1 cellular context compared by ENCODE assay signal in genomic region chr22:36143066-36143815, GRCh38.
TF ChIP-seq lines count a peak whose summit lies in the region.

No MANE protein-coding gene starts in this region.

TF ChIP-seq in HepG2, 621 proteins besides CTCF, POLR2A, EP300 and RAD21 (continues in another document):
- TF ChIP-seq ZNF552 (CRISPR knock-in tag; IDR thresholded peaks at IDR 0.05; ENCODE audit: borderline replicate concordance) (no peak), ZNF792 (CRISPR knock-in tag; IDR thresholded peaks at IDR 0.05) (no peak), ZNF891 (CRISPR knock-in tag; IDR thresholded peaks at IDR 0.05) (no peak), GABPA (IDR thresholded peaks at IDR 0.05; ENCODE audit: low read depth, low read length) (no peak), GABPA (CRISPR knock-in tag; IDR thresholded peaks at IDR 0.05; ENCODE audit: low read depth) (no peak), SALL1 (CRISPR knock-in tag; IDR thresholded peaks at IDR 0.05) (0 out of 2 replicates have a peak, but pooled peaks have one; percentile 22), ETV5 (CRISPR knock-in tag; IDR thresholded peaks at IDR 0.05; ENCODE audit: borderline replicate concordance) (no peak), PATZ1 (CRISPR knock-in tag; IDR thresholded peaks at IDR 0.05) (no peak), HOXA9 (CRISPR knock-in tag; IDR thresholded peaks at IDR 0.05; ENCODE audit: borderline replicate concordance) (no peak), ZFP36L2 (CRISPR knock-in tag; IDR thresholded peaks at IDR 0.05) (no peak), RFX3 (CRISPR knock-in tag; IDR thresholded peaks at IDR 0.05) (no peak), TEAD3 (CRISPR knock-in tag; optimal IDR thresholded peaks at IDR 0.05; ENCODE audit: borderline replicate concordance) (peak; percentile 20), ARID5B (CRISPR knock-in tag; IDR thresholded peaks at IDR 0.05) (peak; percentile 21; the same call in 1 of the 2 replicates), FOXA1 (IDR thresholded peaks at IDR 0.05) (no peak), FOXA1 (CRISPR knock-in tag; IDR thresholded peaks at IDR 0.05) (no peak), ASH2L (IDR thresholded peaks at IDR 0.05; ENCODE audit: insufficient read length, low read depth, low read length) (no peak), ZKSCAN1 (IDR thresholded peaks at IDR 0.05; ENCODE audit: low read length) (no peak), SMC3 (IDR thresholded peaks at IDR 0.05; ENCODE audit: low read length) (0 out of 2 replicates have a peak, but pooled peaks have one; percentile 4), POLR2AphosphoS5 (IDR thresholded peaks at IDR 0.05; ENCODE audit: low read depth, low read length) (no peak), TCF7L2 (IDR thresholded peaks at IDR 0.05; ENCODE audit: low read depth, low read length) (no peak), HNF4G (IDR thresholded peaks at IDR 0.05; ENCODE audit: borderline replicate concordance, low read depth, low read length) (peak; percentile 67), HNF4G (CRISPR knock-in tag; IDR thresholded peaks at IDR 0.05; ENCODE audit: borderline replicate concordance, low read depth) (peak; percentile 73; the same call in 1 of the 2 replicates), HNF4A (CRISPR knock-in tag; IDR thresholded peaks at IDR 0.05) (peak; percentile 88), ZNF616 (CRISPR knock-in tag; IDR thresholded peaks at IDR 0.05; ENCODE audit: low read depth) (no peak), RELA (CRISPR knock-in tag; IDR thresholded peaks at IDR 0.05) (no peak), ESRRA (CRISPR knock-in tag; IDR thresholded peaks at IDR 0.05; ENCODE audit: low read depth) (0 out of 2 replicates have a peak, but pooled peaks have one; percentile 24), DNMT3B (CRISPR knock-in tag; conservative IDR thresholded peaks at IDR 0.05) (no peak), ZNF567 (CRISPR knock-in tag; IDR thresholded peaks at IDR 0.05; ENCODE audit: borderline replicate concordance) (no peak), MEIS1 (CRISPR knock-in tag; IDR thresholded peaks at IDR 0.05; ENCODE audit: borderline replicate concordance) (no peak), ZNF562 (CRISPR knock-in tag; IDR thresholded peaks at IDR 0.05; ENCODE audit: borderline replicate concordance) (no peak), TBX2 (CRISPR knock-in tag; IDR thresholded peaks at IDR 0.05; ENCODE audit: borderline replicate concordance) (no peak), MTF1 (CRISPR knock-in tag; IDR thresholded peaks at IDR 0.05) (no peak), ZFP36L1 (CRISPR knock-in tag; IDR thresholded peaks at IDR 0.05) (no peak), REXO4 (CRISPR knock-in tag; IDR thresholded peaks at IDR 0.05; ENCODE audit: borderline replicate concordance) (no peak), ZNF350 (CRISPR knock-in tag; IDR thresholded peaks at IDR 0.05; ENCODE audit: borderline replicate concordance, low read depth) (no peak), ZBTB44 (CRISPR knock-in tag; IDR thresholded peaks at IDR 0.05) (no peak), TSC22D2 (CRISPR knock-in tag; IDR thresholded peaks at IDR 0.05; ENCODE audit: borderline replicate concordance) (no peak), SNRNP70 (IDR thresholded peaks at IDR 0.05; ENCODE audit: low read depth, low read length) (no peak), RARA (CRISPR knock-in tag; IDR thresholded peaks at IDR 0.05) (peak; percentile 25; the same call in 1 of the 2 replicates), NKX3-1 (CRISPR knock-in tag; IDR thresholded peaks at IDR 0.05) (no peak)
- TF ChIP-seq, protein P1, sequence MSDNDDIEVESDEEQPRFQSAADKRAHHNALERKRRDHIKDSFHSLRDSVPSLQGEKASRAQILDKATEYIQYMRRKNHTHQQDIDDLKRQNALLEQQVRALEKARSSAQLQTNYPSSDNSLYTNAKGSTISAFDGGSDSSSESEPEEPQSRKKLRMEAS (IDR thresholded peaks at IDR 0.05), result peak; percentile 34; the same call in 1 of the 2 replicates
- TF ChIP-seq, protein P2, sequence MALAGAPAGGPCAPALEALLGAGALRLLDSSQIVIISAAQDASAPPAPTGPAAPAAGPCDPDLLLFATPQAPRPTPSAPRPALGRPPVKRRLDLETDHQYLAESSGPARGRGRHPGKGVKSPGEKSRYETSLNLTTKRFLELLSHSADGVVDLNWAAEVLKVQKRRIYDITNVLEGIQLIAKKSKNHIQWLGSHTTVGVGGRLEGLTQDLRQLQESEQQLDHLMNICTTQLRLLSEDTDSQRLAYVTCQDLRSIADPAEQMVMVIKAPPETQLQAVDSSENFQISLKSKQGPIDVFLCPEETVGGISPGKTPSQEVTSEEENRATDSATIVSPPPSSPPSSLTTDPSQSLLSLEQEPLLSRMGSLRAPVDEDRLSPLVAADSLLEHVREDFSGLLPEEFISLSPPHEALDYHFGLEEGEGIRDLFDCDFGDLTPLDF (CRISPR knock-in tag; IDR thresholded peaks at IDR 0.05), result no peak
- TF ChIP-seq, protein P3, sequence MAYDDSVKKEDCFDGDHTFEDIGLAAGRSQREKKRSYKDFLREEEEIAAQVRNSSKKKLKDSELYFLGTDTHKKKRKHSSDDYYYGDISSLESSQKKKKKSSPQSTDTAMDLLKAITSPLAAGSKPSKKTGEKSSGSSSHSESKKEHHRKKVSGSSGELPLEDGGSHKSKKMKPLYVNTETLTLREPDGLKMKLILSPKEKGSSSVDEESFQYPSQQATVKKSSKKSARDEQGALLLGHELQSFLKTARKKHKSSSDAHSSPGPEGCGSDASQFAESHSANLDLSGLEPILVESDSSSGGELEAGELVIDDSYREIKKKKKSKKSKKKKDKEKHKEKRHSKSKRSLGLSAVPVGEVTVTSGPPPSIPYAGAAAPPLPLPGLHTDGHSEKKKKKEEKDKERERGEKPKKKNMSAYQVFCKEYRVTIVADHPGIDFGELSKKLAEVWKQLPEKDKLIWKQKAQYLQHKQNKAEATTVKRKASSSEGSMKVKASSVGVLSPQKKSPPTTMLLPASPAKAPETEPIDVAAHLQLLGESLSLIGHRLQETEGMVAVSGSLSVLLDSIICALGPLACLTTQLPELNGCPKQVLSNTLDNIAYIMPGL (CRISPR knock-in tag; IDR thresholded peaks at IDR 0.05; ENCODE audit: borderline replicate concordance in 1 of 2, low read depth in 1 of 2), result no peak
- TF ChIP-seq, protein P4, sequence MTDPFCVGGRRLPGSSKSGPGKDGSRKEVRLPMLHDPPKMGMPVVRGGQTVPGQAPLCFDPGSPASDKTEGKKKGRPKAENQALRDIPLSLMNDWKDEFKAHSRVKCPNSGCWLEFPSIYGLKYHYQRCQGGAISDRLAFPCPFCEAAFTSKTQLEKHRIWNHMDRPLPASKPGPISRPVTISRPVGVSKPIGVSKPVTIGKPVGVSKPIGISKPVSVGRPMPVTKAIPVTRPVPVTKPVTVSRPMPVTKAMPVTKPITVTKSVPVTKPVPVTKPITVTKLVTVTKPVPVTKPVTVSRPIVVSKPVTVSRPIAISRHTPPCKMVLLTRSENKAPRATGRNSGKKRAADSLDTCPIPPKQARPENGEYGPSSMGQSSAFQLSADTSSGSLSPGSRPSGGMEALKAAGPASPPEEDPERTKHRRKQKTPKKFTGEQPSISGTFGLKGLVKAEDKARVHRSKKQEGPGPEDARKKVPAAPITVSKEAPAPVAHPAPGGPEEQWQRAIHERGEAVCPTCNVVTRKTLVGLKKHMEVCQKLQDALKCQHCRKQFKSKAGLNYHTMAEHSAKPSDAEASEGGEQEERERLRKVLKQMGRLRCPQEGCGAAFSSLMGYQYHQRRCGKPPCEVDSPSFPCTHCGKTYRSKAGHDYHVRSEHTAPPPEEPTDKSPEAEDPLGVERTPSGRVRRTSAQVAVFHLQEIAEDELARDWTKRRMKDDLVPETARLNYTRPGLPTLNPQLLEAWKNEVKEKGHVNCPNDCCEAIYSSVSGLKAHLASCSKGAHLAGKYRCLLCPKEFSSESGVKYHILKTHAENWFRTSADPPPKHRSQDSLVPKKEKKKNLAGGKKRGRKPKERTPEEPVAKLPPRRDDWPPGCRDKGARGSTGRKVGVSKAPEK (CRISPR knock-in tag; IDR thresholded peaks at IDR 0.05; ENCODE audit: borderline replicate concordance), result no peak
- TF ChIP-seq, protein P5, sequence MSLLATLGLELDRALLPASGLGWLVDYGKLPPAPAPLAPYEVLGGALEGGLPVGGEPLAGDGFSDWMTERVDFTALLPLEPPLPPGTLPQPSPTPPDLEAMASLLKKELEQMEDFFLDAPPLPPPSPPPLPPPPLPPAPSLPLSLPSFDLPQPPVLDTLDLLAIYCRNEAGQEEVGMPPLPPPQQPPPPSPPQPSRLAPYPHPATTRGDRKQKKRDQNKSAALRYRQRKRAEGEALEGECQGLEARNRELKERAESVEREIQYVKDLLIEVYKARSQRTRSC (CRISPR knock-in tag; IDR thresholded peaks at IDR 0.05; ENCODE audit: low read depth), result no peak
- TF ChIP-seq, protein P6, sequence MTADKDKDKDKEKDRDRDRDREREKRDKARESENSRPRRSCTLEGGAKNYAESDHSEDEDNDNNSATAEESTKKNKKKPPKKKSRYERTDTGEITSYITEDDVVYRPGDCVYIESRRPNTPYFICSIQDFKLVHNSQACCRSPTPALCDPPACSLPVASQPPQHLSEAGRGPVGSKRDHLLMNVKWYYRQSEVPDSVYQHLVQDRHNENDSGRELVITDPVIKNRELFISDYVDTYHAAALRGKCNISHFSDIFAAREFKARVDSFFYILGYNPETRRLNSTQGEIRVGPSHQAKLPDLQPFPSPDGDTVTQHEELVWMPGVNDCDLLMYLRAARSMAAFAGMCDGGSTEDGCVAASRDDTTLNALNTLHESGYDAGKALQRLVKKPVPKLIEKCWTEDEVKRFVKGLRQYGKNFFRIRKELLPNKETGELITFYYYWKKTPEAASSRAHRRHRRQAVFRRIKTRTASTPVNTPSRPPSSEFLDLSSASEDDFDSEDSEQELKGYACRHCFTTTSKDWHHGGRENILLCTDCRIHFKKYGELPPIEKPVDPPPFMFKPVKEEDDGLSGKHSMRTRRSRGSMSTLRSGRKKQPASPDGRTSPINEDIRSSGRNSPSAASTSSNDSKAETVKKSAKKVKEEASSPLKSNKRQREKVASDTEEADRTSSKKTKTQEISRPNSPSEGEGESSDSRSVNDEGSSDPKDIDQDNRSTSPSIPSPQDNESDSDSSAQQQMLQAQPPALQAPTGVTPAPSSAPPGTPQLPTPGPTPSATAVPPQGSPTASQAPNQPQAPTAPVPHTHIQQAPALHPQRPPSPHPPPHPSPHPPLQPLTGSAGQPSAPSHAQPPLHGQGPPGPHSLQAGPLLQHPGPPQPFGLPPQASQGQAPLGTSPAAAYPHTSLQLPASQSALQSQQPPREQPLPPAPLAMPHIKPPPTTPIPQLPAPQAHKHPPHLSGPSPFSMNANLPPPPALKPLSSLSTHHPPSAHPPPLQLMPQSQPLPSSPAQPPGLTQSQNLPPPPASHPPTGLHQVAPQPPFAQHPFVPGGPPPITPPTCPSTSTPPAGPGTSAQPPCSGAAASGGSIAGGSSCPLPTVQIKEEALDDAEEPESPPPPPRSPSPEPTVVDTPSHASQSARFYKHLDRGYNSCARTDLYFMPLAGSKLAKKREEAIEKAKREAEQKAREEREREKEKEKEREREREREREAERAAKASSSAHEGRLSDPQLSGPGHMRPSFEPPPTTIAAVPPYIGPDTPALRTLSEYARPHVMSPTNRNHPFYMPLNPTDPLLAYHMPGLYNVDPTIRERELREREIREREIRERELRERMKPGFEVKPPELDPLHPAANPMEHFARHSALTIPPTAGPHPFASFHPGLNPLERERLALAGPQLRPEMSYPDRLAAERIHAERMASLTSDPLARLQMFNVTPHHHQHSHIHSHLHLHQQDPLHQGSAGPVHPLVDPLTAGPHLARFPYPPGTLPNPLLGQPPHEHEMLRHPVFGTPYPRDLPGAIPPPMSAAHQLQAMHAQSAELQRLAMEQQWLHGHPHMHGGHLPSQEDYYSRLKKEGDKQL (CRISPR knock-in tag; IDR thresholded peaks at IDR 0.05; ENCODE audit: low read depth), result no peak
